Comparison of ENCODE assay signal across 14 cellular contexts in the genomic region with DNA sequence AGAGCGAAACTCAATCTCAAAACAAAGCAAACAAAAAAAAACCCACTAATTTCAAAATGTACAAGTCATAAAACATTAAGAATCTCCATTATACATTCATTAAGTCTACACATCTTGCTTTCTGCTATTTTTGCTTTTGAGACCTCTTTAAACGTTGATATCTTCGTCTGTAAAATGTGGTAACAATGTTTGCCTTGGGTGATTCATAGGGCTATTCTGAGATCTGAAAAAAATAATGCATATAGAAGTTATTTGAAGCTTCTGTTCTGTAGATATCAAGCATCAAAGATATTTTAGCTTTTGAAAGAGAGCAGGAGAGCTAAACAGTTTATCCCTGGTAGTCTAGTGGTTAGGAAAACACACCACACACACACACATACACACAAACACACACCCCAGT.
"Had no signal": no experiment of that assay in that cellular context is flagged by ENCODE, and none has a peak within 500 bp of the region (broad histone marks: within the 10 kb centered on the region; RNA-seq: fewer than 3 reads in every experiment).

No MANE protein-coding gene starts in this region.

- H3K36me3 ChIP-seq: breast epithelium, WERI-Rb-1 had no signal

- H3K9me3 ChIP-seq: breast epithelium, testis had no signal

- H3K27ac Mint-ChIP-seq: activated CD4-positive, alpha-beta memory T cell treated with anti-CD3 and anti-CD28 coated beads for 36 hours; activated CD4-positive, alpha-beta T cell treated with anti-CD3 and anti-CD28 coated beads for 36 hours; activated CD8-positive, alpha-beta memory T cell treated with anti-CD3 and anti-CD28 coated beads, Interleukin-2, amount 10 ng/mL, durations not matched to agents 7 days and 5 days; natural killer cell treated with Interleukin-12 subunit alpha and Interleukin-12 subunit beta and Interleukin-15 and Interleukin-18, amount 100 ng/mL, for 72 hours; stimulated activated naive CD8-positive, alpha-beta T cell treated with anti-CD3 and anti-CD28 coated beads, Interleukin-15, Interleukin-2, amounts not matched to agents 100 ng/mL and 50 ng/mL, for 24 hours; T-helper 17 cell had no signal

- H3K27me3 Mint-ChIP-seq: activated CD4-positive, alpha-beta memory T cell treated with anti-CD3 and anti-CD28 coated beads for 36 hours; activated CD4-positive, alpha-beta T cell treated with anti-CD3 and anti-CD28 coated beads for 36 hours; activated CD8-positive, alpha-beta memory T cell treated with anti-CD3 and anti-CD28 coated beads, Interleukin-2, amount 10 ng/mL, durations not matched to agents 7 days and 5 days; stimulated activated naive CD8-positive, alpha-beta T cell treated with anti-CD3 and anti-CD28 coated beads, Interleukin-15, Interleukin-2, amounts not matched to agents 100 ng/mL and 50 ng/mL, for 24 hours; T-helper 17 cell had no signal

- H3K9me3 Mint-ChIP-seq: natural killer cell treated with Interleukin-12 subunit alpha and Interleukin-12 subunit beta and Interleukin-15 and Interleukin-18, amount 100 ng/mL, for 72 hours; stimulated activated naive CD8-positive, alpha-beta T cell treated with anti-CD3 and anti-CD28 coated beads, Interleukin-15, Interleukin-2, amounts not matched to agents 100 ng/mL and 50 ng/mL, for 24 hours had no signal

- ATAC-seq: activated CD4-positive, alpha-beta T cell treated with anti-CD3 and anti-CD28 coated beads for 36 hours; activated CD8-positive, alpha-beta memory T cell treated with anti-CD3 and anti-CD28 coated beads, Interleukin-2, amount 10 ng/mL, durations not matched to agents 7 days and 5 days; natural killer cell treated with Interleukin-12 subunit alpha and Interleukin-12 subunit beta and Interleukin-15 and Interleukin-18, amount 100 ng/mL, for 72 hours; T-helper 17 cell had no signal

- H3K27ac ChIP-seq: breast epithelium, testis, WERI-Rb-1 had no signal

- H3K4me1 ChIP-seq: breast epithelium had no signal

- H3K4me1 Mint-ChIP-seq: activated CD4-positive, alpha-beta T cell treated with anti-CD3 and anti-CD28 coated beads for 36 hours; activated CD8-positive, alpha-beta memory T cell treated with anti-CD3 and anti-CD28 coated beads, Interleukin-2, amount 10 ng/mL, durations not matched to agents 7 days and 5 days; T-helper 17 cell had no signal

- H3K4me3 Mint-ChIP-seq: activated CD4-positive, alpha-beta memory T cell treated with anti-CD3 and anti-CD28 coated beads for 36 hours; activated CD4-positive, alpha-beta T cell treated with anti-CD3 and anti-CD28 coated beads for 36 hours; activated CD8-positive, alpha-beta memory T cell treated with anti-CD3 and anti-CD28 coated beads, Interleukin-2, amount 10 ng/mL, durations not matched to agents 7 days and 5 days; natural killer cell treated with Interleukin-12 subunit alpha and Interleukin-12 subunit beta and Interleukin-15 and Interleukin-18, amount 100 ng/mL, for 72 hours; stimulated activated naive CD8-positive, alpha-beta T cell treated with anti-CD3 and anti-CD28 coated beads, Interleukin-15, Interleukin-2, amounts not matched to agents 100 ng/mL and 50 ng/mL, for 24 hours; T-helper 17 cell had no signal

- H3K27me3 ChIP-seq: breast epithelium, testis had no signal

- H3K4me3 ChIP-seq: breast epithelium, testis had no signal

- H3K36me3 Mint-ChIP-seq: activated CD4-positive, alpha-beta memory T cell treated with anti-CD3 and anti-CD28 coated beads for 36 hours; activated CD8-positive, alpha-beta memory T cell treated with anti-CD3 and anti-CD28 coated beads, Interleukin-2, amount 10 ng/mL, durations not matched to agents 7 days and 5 days; natural killer cell treated with Interleukin-12 subunit alpha and Interleukin-12 subunit beta and Interleukin-15 and Interleukin-18, amount 100 ng/mL, for 72 hours had no signal

- DNase-seq: activated CD4-positive, alpha-beta memory T cell treated with anti-CD3 and anti-CD28 coated beads for 36 hours; activated CD4-positive, alpha-beta T cell treated with anti-CD3 and anti-CD28 coated beads for 36 hours; activated CD8-positive, alpha-beta memory T cell treated with anti-CD3 and anti-CD28 coated beads, Interleukin-2, amount 10 ng/mL, durations not matched to agents 7 days and 5 days; activated naive CD4-positive, alpha-beta T cell treated with anti-CD3 and anti-CD28 coated beads, Interleukin-2, amount 50 U/mL, for 16 hours; activated T-cell treated with anti-CD3 and anti-CD28 coated beads, Interleukin-2, amount 50 U/mL, for 1 hour; hypothalamus; left ventricle myocardium superior; nucleus accumbens; T-helper 17 cell; testis; WERI-Rb-1 had no signal
